ENCODE assay signal across 21 cellular contexts in the genomic region with DNA sequence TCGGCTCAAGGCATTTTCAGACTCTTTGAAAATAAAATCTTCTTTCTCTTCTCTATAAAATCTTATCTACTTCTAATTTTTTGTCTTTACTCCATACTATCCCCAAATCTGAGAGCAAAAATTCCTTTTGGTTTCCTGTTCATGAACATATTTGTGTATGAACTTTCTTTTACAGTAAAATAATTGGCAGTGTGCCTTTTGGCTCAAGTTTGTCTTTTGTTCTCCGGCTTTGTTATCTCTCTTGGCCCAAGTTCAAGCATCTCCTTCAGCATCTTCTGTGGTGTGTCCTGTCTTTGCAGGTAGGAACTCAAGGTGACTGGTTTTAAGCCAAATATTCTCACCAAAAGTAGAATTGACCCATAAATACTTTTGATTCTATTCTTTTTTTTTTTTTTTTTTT.
"Had no signal": no experiment of that assay in that cellular context is flagged by ENCODE, and none has a peak within 500 bp of the region (broad histone marks: within the 10 kb centered on the region; RNA-seq: fewer than 3 reads in every experiment).

No MANE protein-coding gene starts in this region.

- DNase-seq: KBM-7, MG63, NCI-H1092, NCI-H1105 treated with DMSO at 0.1 percent for 48 hours, NCI-H1436, NCI-H187, NCI-H2029, NCI-H2081 treated with DMSO at 0.1 percent for 48 hours, NCI-H2171, NCI-H226, NCI-H446, NCI-H510A, NCI-H524 treated with DMSO at 0.1 percent for 48 hours, NCI-H69, NCI-H774, OCI-M1, Right ventricle myocardium superior, RPMI8226, SIG-M5 had no signal

- H3K27me3 ChIP-seq: MG63, SJSA1 had no signal

- H3K4me3 ChIP-seq: MG63, SJSA1, SK-N-MC had no signal

- H3K27ac ChIP-seq: SJSA1, SK-N-MC had no signal

- H3K9me3 ChIP-seq: MG63, SJSA1 had no signal

- H3K36me3 ChIP-seq: MG63, SJSA1 had no signal
